8 cellular contexts compared by ENCODE assay signal in the genomic region with DNA sequence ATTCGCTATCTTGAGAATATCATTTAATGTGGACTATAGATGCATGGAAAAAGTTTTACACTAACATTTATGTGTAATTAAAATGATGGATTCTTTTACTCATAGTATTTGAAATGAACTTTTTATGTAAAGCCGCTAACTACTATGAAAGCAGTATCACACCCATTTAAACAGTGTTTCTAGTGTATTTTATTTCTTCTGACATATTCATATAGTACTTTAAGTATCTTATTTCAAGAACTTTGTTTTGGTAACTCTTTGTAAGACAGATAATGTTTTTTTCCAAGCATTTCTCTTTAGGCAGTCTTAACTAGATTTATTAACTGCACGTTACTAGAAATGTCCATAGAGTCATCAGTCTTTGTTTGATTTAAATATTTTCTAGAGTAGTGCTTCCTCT.
"Had no signal": no experiment of that assay in that cellular context is flagged by ENCODE, and none has a peak within 500 bp of the region (broad histone marks: within the 10 kb centered on the region; RNA-seq: fewer than 3 reads in every experiment).

No MANE protein-coding gene starts in this region.

- H3K27ac Mint-ChIP-seq: HFFc6, IgD-negative memory B cell had no signal

- H3K4me1 Mint-ChIP-seq: IgD-negative memory B cell had no signal

- H3K4me3 ChIP-seq: GM23248, HAP-1 had no signal

- H3K36me3 Mint-ChIP-seq: IgD-negative memory B cell had no signal

- DNase-seq: GM23248, GOT3, H7, HFFc6, KBM-7 had no signal

- H3K9me3 Mint-ChIP-seq: HFFc6 had no signal

- H3K4me3 Mint-ChIP-seq: HFFc6, IgD-negative memory B cell had no signal

- H3K36me3 ChIP-seq: HAP-1 had no signal

- H3K9me3 ChIP-seq: HAP-1 had no signal

- H3K27ac ChIP-seq: GM23248, HL-60 had no signal
